8 cellular contexts compared by ENCODE assay signal in genomic region chr3:54120657-54121403, GRCh38. TPM values are rescaled to one million over a fixed set of nuclear protein-coding genes. Genes with fewer than 3 reads are reported as not detected.
DNase-seq lines count a peak whose midpoint lies in the region; ATAC-seq and TF ChIP-seq lines count a peak whose summit lies in the region.

No MANE protein-coding gene starts in this region.

- no peak overlapping the region for H3K23ac ChIP-seq in mesenchymal stem cell (ENCODE audit: low read length in 2 of 2)

- WGBS in mesenchymal stem cell = 5% methylated on average over 37 of the region's 45 CpGs

- H3K27me3 ChIP-seq in WERI-Rb-1 (ENCODE audit: insufficient read depth, low read depth, severe bottlenecking) = peaks cover 10% of the 10 kb centered on the region
- H3K27me3 ChIP-seq in mesenchymal stem cell (ENCODE audit: control insufficient read depth in 1 of 2, insufficient read depth in 1 of 2, low read length in 2 of 2) = peaks cover 50 to 60% of the 10 kb centered on the region in 2 experiments

- ATAC-seq in HG02885 (IDR thresholded peaks at IDR 0.05; ENCODE audit: poor library complexity, unreplicated experiment) (peak; percentile 68), HG02678 (IDR thresholded peaks at IDR 0.05; ENCODE audit: unreplicated experiment) (no peak)

- no peak for TF ChIP-seq CTCF in WERI-Rb-1 (IDR thresholded peaks at IDR 0.05; ENCODE audit: low read depth, low read length)

- no peak overlapping the region for H4K8ac ChIP-seq in mesenchymal stem cell (ENCODE audit: low read length)

- H3K27ac ChIP-seq in WERI-Rb-1 = no peak overlapping the region
- no peak overlapping the region for H3K27ac ChIP-seq in mesenchymal stem cell (ENCODE audit: low read length, poor library complexity, severe bottlenecking)

- H3K9me3 Mint-ChIP-seq in activated naive CD8-positive, alpha-beta T cell treated with anti-CD3 and anti-CD28 coated beads for 36 hours = peaks cover 4% of the 10 kb centered on the region

- no peaks in the 10 kb centered on the region for H3K79me1 ChIP-seq in mesenchymal stem cell (replicated peaks; ENCODE audit: low read length, poor library complexity, severe bottlenecking)

- H3K4ac ChIP-seq in mesenchymal stem cell (ENCODE audit: low read depth in 1 of 2, low read length in 2 of 2) = no peak overlapping the region

- H3K36me3 ChIP-seq in WERI-Rb-1 (no peaks in the 10 kb centered on the region), mesenchymal stem cell (ENCODE audit: control insufficient read depth in 1 of 2, insufficient read depth in 2 of 2, low read depth in 1 of 2, low read length in 2 of 2) (no peaks in the 10 kb centered on the region)

- no peak overlapping the region for H2BK5ac ChIP-seq in mesenchymal stem cell (ENCODE audit: low read depth, low read length, poor library complexity, severe bottlenecking)

- no peak overlapping the region for H3K18ac ChIP-seq in mesenchymal stem cell (ENCODE audit: low read depth in 1 of 2, low read length in 2 of 2)

- no peak overlapping the region for H3K4me3 Mint-ChIP-seq in activated naive CD8-positive, alpha-beta T cell treated with anti-CD3 and anti-CD28 coated beads for 36 hours

- no peak overlapping the region for H3K14ac ChIP-seq in mesenchymal stem cell (ENCODE audit: low read length in 2 of 2)

- H3K27ac Mint-ChIP-seq in activated naive CD8-positive, alpha-beta T cell treated with anti-CD3 and anti-CD28 coated beads for 36 hours = no peak overlapping the region

- H3K9ac ChIP-seq in mesenchymal stem cell (ENCODE audit: low read length) = no peak overlapping the region

- H2BK12ac ChIP-seq in mesenchymal stem cell (ENCODE audit: low read length in 2 of 2) = no peak overlapping the region

- peaks cover 25% of the 10 kb centered on the region for H3K4me1 ChIP-seq in mesenchymal stem cell (ENCODE audit: control insufficient read depth, insufficient read depth, low read depth, low read length)

- peak overlapping the region; percentile 94 for H3K4me2 ChIP-seq in mesenchymal stem cell (ENCODE audit: low read length, poor library complexity, severe bottlenecking)

- H3K27me3 Mint-ChIP-seq in activated naive CD8-positive, alpha-beta T cell treated with anti-CD3 and anti-CD28 coated beads for 36 hours = peaks cover 66% of the 10 kb centered on the region

- no peak overlapping the region for H2BK15ac ChIP-seq in mesenchymal stem cell (ENCODE audit: low read depth, poor library complexity, severe bottlenecking)

- H4K91ac ChIP-seq in mesenchymal stem cell (ENCODE audit: low read length) = no peak overlapping the region

- DNase-seq in WERI-Rb-1 = peak; percentile 16
- no peak for DNase-seq in mesenchymal stem cell
- no peak for DNase-seq in effector CD8-positive, alpha-beta T cell (lab: John Stamatoyannopoulos, UW)
- DNase-seq in medulla oblongata (ENCODE audit: extremely low spot score) = no peak
- DNase-seq in activated naive CD8-positive, alpha-beta T cell treated with anti-CD3 and anti-CD28 coated beads for 36 hours = no peak

- H2BK120ac ChIP-seq in mesenchymal stem cell (ENCODE audit: low read depth, low read length) = no peak overlapping the region

- peaks cover 2% of the 10 kb centered on the region for H3K4me1 Mint-ChIP-seq in activated naive CD8-positive, alpha-beta T cell treated with anti-CD3 and anti-CD28 coated beads for 36 hours

- H3K9me3 ChIP-seq in WERI-Rb-1 (ENCODE audit: severe bottlenecking) = peaks cover 4% of the 10 kb centered on the region
- H3K9me3 ChIP-seq in mesenchymal stem cell (ENCODE audit: control insufficient read depth, low read length) = peaks cover 8% of the 10 kb centered on the region

- no peak overlapping the region for H2AK5ac ChIP-seq in mesenchymal stem cell (ENCODE audit: low read length, severe bottlenecking)

- no peak overlapping the region for H2AFZ ChIP-seq in mesenchymal stem cell (ENCODE audit: low read depth, low read length)

- peak overlapping the region; percentile 7; the same call in 1 of the 2 replicates for H3K4me3 ChIP-seq in GM08714 (ENCODE audit: low read length)
- H3K4me3 ChIP-seq in WERI-Rb-1 (ENCODE audit: low read depth, low read length) = peak overlapping the region; percentile 53
- peak overlapping the region; percentile 47 to 53 for H3K4me3 ChIP-seq in mesenchymal stem cell (ENCODE audit: insufficient read depth in 1 of 2, low read depth in 1 of 2, low read length in 2 of 2)

- no peaks in the 10 kb centered on the region for H3K36me3 Mint-ChIP-seq in activated naive CD8-positive, alpha-beta T cell treated with anti-CD3 and anti-CD28 coated beads for 36 hours

RNA-seq across cellular contexts. Expression of gene CACNA2D3, which starts 1.5 kb away (rescaled TPM):
- 0.28 TPM for polyA plus RNA-seq in mesenchymal stem cell (2013, experiment 1 of 2)
- polyA plus RNA-seq in mesenchymal stem cell (2013, experiment 2 of 2) = 0.27 TPM
- total RNA-seq in activated naive CD8-positive, alpha-beta T cell treated with anti-CD3 and anti-CD28 coated beads for 36 hours = not detected
